8 cellular contexts compared by ENCODE assay signal in the genomic region with DNA sequence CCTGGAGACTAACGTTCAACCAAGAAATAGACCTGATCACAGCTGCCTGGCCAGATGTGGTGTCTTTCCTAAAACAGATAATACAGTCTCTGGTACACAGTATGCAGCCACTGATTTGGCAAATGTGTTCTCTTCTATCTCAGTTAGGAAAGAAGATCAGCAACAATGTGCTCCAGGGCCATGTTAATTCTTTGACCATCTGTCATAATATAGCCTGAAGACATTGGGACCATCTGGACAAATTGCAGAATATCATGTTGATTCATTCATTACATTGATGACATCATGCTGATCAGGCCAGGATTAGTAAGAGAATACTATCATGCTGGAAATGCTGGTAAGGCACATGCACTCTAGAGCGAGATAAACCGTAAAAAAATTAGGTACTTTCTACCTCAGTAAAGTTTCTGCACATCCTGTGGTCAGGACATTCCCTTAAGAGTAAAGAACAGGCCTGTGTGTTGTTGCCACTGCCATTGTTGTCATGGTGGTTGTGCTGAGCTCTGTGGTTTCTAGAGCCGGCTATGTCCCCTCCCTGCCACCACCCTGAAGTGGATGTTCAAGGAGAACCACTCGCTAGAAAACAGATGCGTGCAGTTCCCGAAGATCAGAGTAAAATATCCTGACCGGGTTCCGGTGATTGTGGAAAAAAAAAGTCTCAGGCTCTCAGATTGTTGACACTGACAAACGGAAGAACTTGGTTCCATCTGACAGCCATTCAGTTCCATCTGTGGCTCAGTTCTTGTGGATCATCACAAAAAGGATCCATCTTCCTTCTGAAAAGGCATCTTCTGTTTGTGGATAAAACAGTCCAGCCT. TPM values are rescaled to one million over a fixed set of nuclear protein-coding genes. Genes with fewer than 3 reads are reported as not detected.
A peak's percentile ranks its signal among the peaks of the same experiment; 100 is the strongest.
DNase-seq lines count a peak whose midpoint lies in the region; ATAC-seq and TF ChIP-seq lines count a peak whose summit lies in the region.

No MANE protein-coding gene starts in this region.

- H3K36me3 ChIP-seq in colonic mucosa (no peaks in the 10 kb centered on the region), aorta (ENCODE audit: control insufficient read depth in 1 of 2, insufficient read depth in 2 of 2, low read length in 1 of 2) (no peaks in the 10 kb centered on the region)

- no peak for TF ChIP-seq CTCF in AG09309 (IDR thresholded peaks at IDR 0.05; ENCODE audit: control insufficient read depth, insufficient read depth, low read depth, low read length, missing control alignments)
- TF ChIP-seq CTCF in colonic mucosa (IDR thresholded peaks at IDR 0.05), result no peak

- H3K4me3 ChIP-seq in AG09309 (ENCODE audit: control insufficient read depth, low read depth, low read length) (no peak overlapping the region), colonic mucosa (no peak overlapping the region), aorta (ENCODE audit: low read length in 2 of 2) (no peak overlapping the region)

- H3K9me3 Mint-ChIP-seq in activated CD4-positive, alpha-beta memory T cell treated with anti-CD3 and anti-CD28 coated beads for 36 hours, result no peaks in the 10 kb centered on the region
- H3K9me3 Mint-ChIP-seq in stimulated activated naive CD8-positive, alpha-beta T cell treated with anti-CD3 and anti-CD28 coated beads, Interleukin-15, amount 100 ng/mL, for 72 hours, result no peaks in the 10 kb centered on the region

- H3K9me3 ChIP-seq in colonic mucosa (no peaks in the 10 kb centered on the region), aorta (ENCODE audit: control insufficient read depth, low read length) (no peaks in the 10 kb centered on the region)

- H3K9ac ChIP-seq in colonic mucosa (ENCODE audit: low read depth in 2 of 2, low read length in 2 of 2), result no peak overlapping the region

- no peak overlapping the region for H3K4me3 Mint-ChIP-seq in activated CD4-positive, alpha-beta memory T cell treated with anti-CD3 and anti-CD28 coated beads for 36 hours
- H3K4me3 Mint-ChIP-seq in stimulated activated naive CD8-positive, alpha-beta T cell treated with anti-CD3 and anti-CD28 coated beads, Interleukin-15, amount 100 ng/mL, for 72 hours, result peak overlapping the region in 1 of 2 donors; percentile 37

- no peaks in the 10 kb centered on the region for H3K27me3 Mint-ChIP-seq in activated CD4-positive, alpha-beta memory T cell treated with anti-CD3 and anti-CD28 coated beads for 36 hours
- no peaks in the 10 kb centered on the region for H3K27me3 Mint-ChIP-seq in stimulated activated naive CD8-positive, alpha-beta T cell treated with anti-CD3 and anti-CD28 coated beads, Interleukin-15, amount 100 ng/mL, for 72 hours

- H3K27ac ChIP-seq in colonic mucosa (no peak overlapping the region), aorta (ENCODE audit: low read depth in 1 of 2, low read length in 2 of 2) (no peak overlapping the region)

- DNase-seq in AG09309 (ENCODE audit: low read depth) (peak; percentile 69), colonic mucosa (no peak), aorta (no peak), germinal center (ENCODE audit: low spot score) (no peak)
- DNase-seq in activated CD4-positive, alpha-beta memory T cell treated with anti-CD3 and anti-CD28 coated beads for 36 hours, result peak; percentile 71
- DNase-seq in stimulated activated naive CD8-positive, alpha-beta T cell treated with anti-CD3 and anti-CD28 coated beads, Interleukin-15, amount 100 ng/mL, for 72 hours, result peak in 1 of 2 donors; percentile 78

- peak; percentile 68 for ATAC-seq in GM18867 (IDR thresholded peaks at IDR 0.05; ENCODE audit: unreplicated experiment)
- peak; percentile 59 for ATAC-seq in HG03108 (IDR thresholded peaks at IDR 0.05; ENCODE audit: unreplicated experiment)
- peak; percentile 97 for ATAC-seq in stimulated activated naive CD8-positive, alpha-beta T cell treated with anti-CD3 and anti-CD28 coated beads, Interleukin-15, amount 100 ng/mL, for 72 hours
- ATAC-seq in aorta (ENCODE audit: low FRiP score), result no peak

- WGBS in aorta, 2 donors, result 91% methylated on average over 10 of the region's 10 CpGs

- intact Hi-C loops in activated CD4-positive, alpha-beta memory T cell treated with anti-CD3 and anti-CD28 coated beads for 36 hours (cut with micrococcal nuclease), result loop anchor here (10.0 kb wide), 1 partner anchor 1425 kb away; the partner anchor contains the start of genes DHFR and MSH3
- intact Hi-C loops in colonic mucosa (cut with DNase I) (no loop called here), aorta (cut with DNase I) (no loop called here)

- no peaks in the 10 kb centered on the region for H3K27me3 ChIP-seq in colonic mucosa
- H3K27me3 ChIP-seq in aorta (ENCODE audit: control insufficient read depth in 1 of 2, insufficient read depth in 2 of 2, low read length in 1 of 2), result no peaks in the 10 kb centered on the region

- peak overlapping the region; percentile 86 for H3K27ac Mint-ChIP-seq in activated CD4-positive, alpha-beta memory T cell treated with anti-CD3 and anti-CD28 coated beads for 36 hours
- H3K27ac Mint-ChIP-seq in stimulated activated naive CD8-positive, alpha-beta T cell treated with anti-CD3 and anti-CD28 coated beads, Interleukin-15, amount 100 ng/mL, for 72 hours, result peak overlapping the region in 1 of 2 donors; percentile 63

- POLR2A ChIA-PET in activated CD4-positive, alpha-beta memory T cell treated with anti-CD3 and anti-CD28 coated beads for 36 hours (lab: Charles Lee), result no interaction called here

- H3K4me1 ChIP-seq in colonic mucosa (no peaks in the 10 kb centered on the region), aorta (ENCODE audit: control insufficient read depth in 1 of 2, insufficient read depth in 2 of 2, low read length in 2 of 2) (no peaks in the 10 kb centered on the region)

- CTCF ChIA-PET in activated CD4-positive, alpha-beta memory T cell treated with anti-CD3 and anti-CD28 coated beads for 36 hours (lab: Charles Lee), result no interaction called here

- peaks cover 20% of the 10 kb centered on the region for H3K4me1 Mint-ChIP-seq in activated CD4-positive, alpha-beta memory T cell treated with anti-CD3 and anti-CD28 coated beads for 36 hours (ENCODE audit: low read depth)
- H3K4me1 Mint-ChIP-seq in stimulated activated naive CD8-positive, alpha-beta T cell treated with anti-CD3 and anti-CD28 coated beads, Interleukin-15, amount 100 ng/mL, for 72 hours, result peaks cover 18% of the 10 kb centered on the region

- peaks cover 2% of the 10 kb centered on the region for H3K36me3 Mint-ChIP-seq in activated CD4-positive, alpha-beta memory T cell treated with anti-CD3 and anti-CD28 coated beads for 36 hours

RNA-seq across cellular contexts. Expression of gene JMY, which starts 6.4 kb away (rescaled TPM):
- 1 to 10 TPM; 8.6 to 9.1 TPM for total RNA-seq in activated CD4-positive, alpha-beta memory T cell treated with anti-CD3 and anti-CD28 coated beads for 36 hours
- 1 to 10 TPM; 4.7 to 8.0 TPM for total RNA-seq in colonic mucosa
- 10 to 100 TPM in 1 of 2 donors, 1 to 10 TPM in 1; 9.9 to 14.1 TPM for total RNA-seq in aorta
- 1 to 10 TPM; 3.0 to 6.7 TPM for polyA plus RNA-seq in aorta

Comparison
In these comparisons a context has a peak if more than half of its experiments do, and no peak if none do; other contexts are left out.
1. DNase-seq: peak in AG09309 (single experiment) and activated CD4-positive, alpha-beta memory T cell treated with anti-CD3 and anti-CD28 coated beads for 36 hours (single experiment); none in colonic mucosa (single experiment), aorta (0 of 2) and germinal center (single experiment).